Comparison of ENCODE assay signal across 7 cellular contexts in genomic region chr1:3772715-3773571, GRCh38. TPM values are rescaled to one million over a fixed set of nuclear protein-coding genes. Genes with fewer than 3 reads are reported as not detected.
DNase-seq lines count a peak whose midpoint lies in the region; ATAC-seq and TF ChIP-seq lines count a peak whose summit lies in the region.

SMIM1 (plus strand) TSS chr1:3772749; CDS start chr1:3775374, 2,625 bp downstream.

- WGBS in body of pancreas, 2 donors = 5 to 9% methylated on average over 6 to 55 of the region's 55 CpGs
- WGBS in liver = 8% methylated on average over 55 of the region's 55 CpGs

- ATAC-seq in GM19463 (IDR thresholded peaks at IDR 0.05; ENCODE audit: unreplicated experiment) (peak; percentile 15), HG03571 (IDR thresholded peaks at IDR 0.05; ENCODE audit: unreplicated experiment) (peak; percentile 9), body of pancreas (peak; percentile 6)

- TF ChIP-seq CTCF in body of pancreas (IDR thresholded peaks at IDR 0.05) (no peak), liver (IDR thresholded peaks at IDR 0.05; ENCODE audit: low read depth, low read length, missing input control) (no peak), tibial artery (IDR thresholded peaks at IDR 0.05) (no peak)

- H3K27ac ChIP-seq in body of pancreas (peak within 1 kb of the TSS; percentile 53 to 75 (median 68)), liver (ENCODE audit: low read depth in 1 of 2, low read length in 2 of 2) (peak within 1 kb of the TSS; percentile 27 to 47), tibial artery (peak within 1 kb of the TSS; percentile 82 to 83)

- intact Hi-C loops in body of pancreas (cut with DNase I) = no loop called here
- intact Hi-C loops in tibial artery (cut with DNase I; ENCODE audit: low total_unique reads) = no loop called here

- no peaks in the 10 kb centered on the region for H3K27me3 ChIP-seq in body of pancreas
- no peaks in the 10 kb centered on the region for H3K27me3 ChIP-seq in liver (ENCODE audit: control insufficient read depth in 4 of 4, insufficient read depth in 4 of 4, low read length in 3 of 4)
- peaks cover 0 to 8% of the 10 kb centered on the region in 2 donors for H3K27me3 ChIP-seq in tibial artery

- no peak for TF ChIP-seq POLR2A in body of pancreas (IDR thresholded peaks at IDR 0.05)

- H3K4me3 ChIP-seq in body of pancreas (peak within 1 kb of the TSS; percentile 53 to 87), liver (ENCODE audit: low read depth in 1 of 3, low read length in 3 of 3) (peak within 1 kb of the TSS; percentile 45 to 77 (median 67)), tibial artery (peak within 1 kb of the TSS; percentile 60 to 65)

- no peaks in the 10 kb centered on the region for H3K9me3 ChIP-seq in body of pancreas
- H3K9me3 ChIP-seq in liver (ENCODE audit: control insufficient read depth in 4 of 4, low read length in 3 of 4) = no peaks in the 10 kb centered on the region
- H3K9me3 ChIP-seq in tibial artery = no peaks in the 10 kb centered on the region

- TF ChIP-seq RAD21 in liver (IDR thresholded peaks at IDR 0.05) = no peak

- H3K4me1 ChIP-seq in body of pancreas = peaks cover 50% of the 10 kb centered on the region
- peaks cover 22 to 51% (median 41%) of the 10 kb centered on the region in 4 donors for H3K4me1 ChIP-seq in liver (ENCODE audit: control insufficient read depth in 4 of 4, insufficient read depth in 4 of 4, low read length in 3 of 4)
- peaks cover 3 to 47% (median 22%) of the 10 kb centered on the region in 4 donors for H3K4me1 ChIP-seq in tibial artery

- H3K9ac ChIP-seq in liver (ENCODE audit: low read depth in 1 of 2, low read length in 2 of 2) = peak within 1 kb of the TSS in 1 of 2 donors; percentile 21

- H3K36me3 ChIP-seq in body of pancreas (replicated peaks in 1 of 2; ENCODE audit: insufficient read depth in 1 of 2, low read depth in 2 of 2) (no peaks in the 10 kb centered on the region), liver (ENCODE audit: control insufficient read depth in 4 of 4, insufficient read depth in 3 of 4, low read depth in 1 of 4, low read length in 3 of 4) (no peaks in the 10 kb centered on the region), tibial artery (no peaks in the 10 kb centered on the region)

- DNase-seq in body of pancreas (peak in 3 of 4 donors; percentile 31 to 47 (median 41)), tibial artery (no peak), GOT3 (lab: John Stamatoyannopoulos, UW) (no peak), LoVo (ENCODE audit: low spot score) (no peak)

TF ChIP-seq in liver, 16 proteins besides CTCF, POLR2A, EP300 and RAD21:
- TF ChIP-seq RXRA (IDR thresholded peaks at IDR 0.05) = peak in 1 of 2 donors; percentile 1
- TF ChIP-seq, protein P1, sequence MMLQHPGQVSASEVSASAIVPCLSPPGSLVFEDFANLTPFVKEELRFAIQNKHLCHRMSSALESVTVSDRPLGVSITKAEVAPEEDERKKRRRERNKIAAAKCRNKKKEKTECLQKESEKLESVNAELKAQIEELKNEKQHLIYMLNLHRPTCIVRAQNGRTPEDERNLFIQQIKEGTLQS (IDR thresholded peaks at IDR 0.05) = no peak

RNA-seq across cellular contexts. Expression of gene SMIM1, which starts in this region (rescaled TPM):
- total RNA-seq in body of pancreas (1 to 10 TPM in 1 of 2 donors, not detected in 1; 5.2 TPM), liver (10 to 100 TPM in 1 of 2 donors, 1 to 10 TPM in 1; 1.8 to 82.9 TPM)
- polyA plus RNA-seq in liver = 10 to 100 TPM in 1 of 2 donors, 1 to 10 TPM in 1; 9.0 to 11.5 TPM

Comparison
In these comparisons a context has a peak if more than half of its experiments do, and no peak if none do; other contexts are left out.
1. DNase-seq: peak in body of pancreas (3 of 4); none in tibial artery (0 of 2), GOT3 (single experiment) and LoVo (single experiment).
2. Peak in every context shown above with its lines, with median percentiles within 50 percentile points of each other: ATAC-seq, H3K27ac ChIP-seq and H3K4me3 ChIP-seq.